22 cellular contexts compared by ENCODE assay signal in genomic region chr20:59044295-59044694, GRCh38. TPM values are rescaled to one million over a fixed set of nuclear protein-coding genes. Genes with fewer than 3 reads are reported as not detected.
DNase-seq lines count a peak whose midpoint lies in the region; ATAC-seq, FAIRE-seq and TF ChIP-seq lines count a peak whose summit lies in the region.
"Had no signal": no experiment of that assay in that cellular context is flagged by ENCODE, and none has a peak within 500 bp of the region (broad histone marks: within the 10 kb centered on the region; RNA-seq: fewer than 3 reads in every experiment).

No MANE protein-coding gene starts in this region.

- no peak for DNase-seq in frontal cortex (ENCODE audit: low spot score in 2 of 2)
- no peak for DNase-seq in GM10248 (ENCODE audit: extremely low spot score)
- DNase-seq: activated CD4-positive, alpha-beta T cell treated with anti-CD3 and anti-CD28 coated beads, Interleukin-2, amount 50 U/mL, for 4 hours; activated effector memory CD4-positive, alpha-beta T cell treated with Interleukin-2 at 50 U/mL for 16 hours; COR-L47; HCEC 1CT; lower lobe of right lung; NCI-H1105; NCI-H2081; NCI-H510A treated with DMSO at 0.1 percent for 48 hours; right lobe of liver; Right ventricle myocardium superior; stimulated activated naive CD4-positive, alpha-beta T cell had no signal

- peaks cover 11 to 23% (median 17%) of the 10 kb centered on the region in 11 experiments; a peak in 18 of 22 replicates for H3K36me3 ChIP-seq in BLaER1 treated with 17β-estradiol and CSF1 and Interleukin-3, amounts not matched to agents 10 nM and 100 nM
- no peaks in the 10 kb centered on the region for H3K36me3 ChIP-seq in neural cell (ENCODE audit: insufficient read depth, low read length)
- H3K36me3 ChIP-seq: lower lobe of right lung, right lobe of liver, transverse colon had no signal

- H3K9me2 ChIP-seq in neural cell (ENCODE audit: insufficient read depth, low read length) = no peaks in the 10 kb centered on the region

- TF ChIP-seq CTCF in brain (conservative IDR thresholded peaks at IDR 0.05) (no peak), neural cell (IDR thresholded peaks at IDR 0.05; ENCODE audit: poor library complexity, severe bottlenecking) (no peak), GM10248 (IDR thresholded peaks at IDR 0.05; ENCODE audit: control extremely low read depth, extremely low read depth, low read depth, missing control alignments) (no peak)

- H3K9me3 ChIP-seq in BLaER1 treated with 17β-estradiol and CSF1 and Interleukin-3, amounts not matched to agents 10 nM and 100 nM (replicated peaks in 1 of 11) = 0 out of 22 replicates have a peak, but pooled peaks cover 0 to 3% (median 0%) of the 10 kb centered on the region in 11 experiments
- H3K9me3 ChIP-seq in neural cell (ENCODE audit: low read length) = no peaks in the 10 kb centered on the region
- H3K9me3 ChIP-seq: lower lobe of right lung, right lobe of liver, transverse colon had no signal

- H3K4me3 Mint-ChIP-seq in IgD-negative memory B cell (peak overlapping the region in 1 of 4 donors; percentile 82), brain (peak overlapping the region in 3 of 5 experiments; percentile 15 to 78 (median 38))

- H3K4me1 Mint-ChIP-seq in IgD-negative memory B cell (peaks cover 32 to 49% (median 40%) of the 10 kb centered on the region in 3 donors), brain (peaks cover 36% of the 10 kb centered on the region)

- ATAC-seq in GM18873 (IDR thresholded peaks at IDR 0.05; ENCODE audit: low FRiP score, unreplicated experiment) = no peak
- no peak for ATAC-seq in HG03025 (IDR thresholded peaks at IDR 0.05; ENCODE audit: low FRiP score, unreplicated experiment)
- ATAC-seq: right lobe of liver had no signal

- no peak overlapping the region for H2AFZ ChIP-seq in neural cell (ENCODE audit: low read depth, low read length)

- H3K9me3 Mint-ChIP-seq in IgD-negative memory B cell = no peaks in the 10 kb centered on the region
- peaks cover 0 to 9% (median 8%) of the 10 kb centered on the region in 5 experiments for H3K9me3 Mint-ChIP-seq in brain

- H4K20me1 ChIP-seq in BLaER1 treated with 17β-estradiol and CSF1 and Interleukin-3, amounts not matched to agents 10 nM and 100 nM = peaks cover 11 to 24% (median 21%) of the 10 kb centered on the region in 11 experiments; a peak in 18 of 22 replicates
- H4K20me1 ChIP-seq in neural cell (ENCODE audit: insufficient read depth) = no peaks in the 10 kb centered on the region

- H3K27me3 ChIP-seq in BLaER1 treated with 17β-estradiol and CSF1 and Interleukin-3, amounts not matched to agents 10 nM and 100 nM = no peaks in the 10 kb centered on the region
- no peaks in the 10 kb centered on the region for H3K27me3 ChIP-seq in neural cell (ENCODE audit: insufficient read depth, low read depth, low read length)
- H3K27me3 ChIP-seq: right lobe of liver, transverse colon had no signal

- no peak for TF ChIP-seq EP300 in neural cell (conservative IDR thresholded peaks at IDR 0.05; ENCODE audit: poor library complexity, severe bottlenecking)

- H3K4me1 ChIP-seq in BLaER1 treated with 17β-estradiol and CSF1 and Interleukin-3, amounts not matched to agents 10 nM and 100 nM = peaks cover 36 to 52% (median 45%) of the 10 kb centered on the region in 10 experiments

- no peak overlapping the region for H3K4me3 ChIP-seq in BLaER1 treated with 17β-estradiol and CSF1 and Interleukin-3, amounts not matched to agents 10 nM and 100 nM
- H3K4me3 ChIP-seq in neural cell (ENCODE audit: low read length) = no peak overlapping the region
- H3K4me3 ChIP-seq: coronary artery, lower lobe of right lung, right lobe of liver, transverse colon had no signal

- FAIRE-seq in frontal cortex (lab: Jason Lieb, UNC) = no peak

- POLR2A ChIA-PET in GM10248 (lab: Yijun Ruan, JAX) = no interaction called here

- H3F3A ChIP-seq in neural cell (ENCODE audit: insufficient read depth, low read length, poor library complexity, severe bottlenecking) = no peaks in the 10 kb centered on the region

- no peak overlapping the region for H3K27ac ChIP-seq in BLaER1 treated with 17β-estradiol and CSF1 and Interleukin-3, amounts not matched to agents 10 nM and 100 nM
- H3K27ac ChIP-seq in neural cell (ENCODE audit: low read length) = peak overlapping the region; percentile 46
- H3K27ac ChIP-seq: lower lobe of right lung, right lobe of liver, VCaP had no signal

- TF ChIP-seq RAD21 in neural cell (conservative IDR thresholded peaks at IDR 0.05) = no peak

- peak overlapping the region in 2 of 3 donors; percentile 85 to 94 for H3K27ac Mint-ChIP-seq in IgD-negative memory B cell
- no peak overlapping the region for H3K27ac Mint-ChIP-seq in brain

- CTCF ChIA-PET in GM10248 (lab: Yijun Ruan, JAX) = interaction anchor here (1.0 to 2.5 kb wide), 4 partner anchors 12 to 452 kb away, joined by 3 to 9 read pairs (median 4); partner anchors contain the start of gene ATP5F1E

- peaks cover under 1% of the 10 kb centered on the region for H3K27me3 Mint-ChIP-seq in IgD-negative memory B cell
- peaks cover 12% of the 10 kb centered on the region for H3K27me3 Mint-ChIP-seq in brain

- no peak overlapping the region for H3K9ac ChIP-seq in BLaER1 treated with 17β-estradiol and CSF1 and Interleukin-3, amounts not matched to agents 10 nM and 100 nM
- H3K9ac ChIP-seq in neural cell (ENCODE audit: low read length) = no peak overlapping the region

- H3K36me3 Mint-ChIP-seq in IgD-negative memory B cell (no peaks in the 10 kb centered on the region), brain (peaks cover 4% of the 10 kb centered on the region)

- H3K79me2 ChIP-seq in neural cell (replicated peaks; ENCODE audit: insufficient read depth, low read length) = no peaks in the 10 kb centered on the region

- H3K4me2 ChIP-seq in BLaER1 treated with 17β-estradiol and CSF1 and Interleukin-3, amounts not matched to agents 10 nM and 100 nM = peak overlapping the region in 9 of 11 experiments; percentile 39 to 90 (median 83); a peak in 17 of 22 replicates
- no peak overlapping the region for H3K4me2 ChIP-seq in neural cell (ENCODE audit: low read length)

TF ChIP-seq in neural cell, 6 proteins besides CTCF, POLR2A, EP300 and RAD21:
- TF ChIP-seq POLR2AphosphoS5 (IDR thresholded peaks at IDR 0.05) (no peak), SMC3 (conservative IDR thresholded peaks at IDR 0.05; ENCODE audit: poor library complexity) (no peak), REST (IDR thresholded peaks at IDR 0.05; ENCODE audit: borderline replicate concordance) (no peak), EZH2 (IDR thresholded peaks at IDR 0.05; ENCODE audit: borderline replicate concordance, insufficient read depth, low read length, poor library complexity, severe bottlenecking) (no peak), MXI1 (conservative IDR thresholded peaks at IDR 0.05; ENCODE audit: poor library complexity, severe bottlenecking) (no peak), TAF1 (IDR thresholded peaks at IDR 0.05; ENCODE audit: low read depth) (no peak)

RNA-seq across cellular contexts. Expression of gene PRELID3B, which starts 1.7 kb away (rescaled TPM):
- polyA plus RNA-seq in IgD-negative memory B cell (36.5 TPM), brain (ENCODE audit: insufficient read depth, low read depth, low replicate concordance) (38.3 TPM), neural cell (38.5 and 50.5 TPM in 2 replicates)
- polyA minus RNA-seq in neural cell = 36.1 and 38.5 TPM in 2 replicates
- 68.9 TPM for total RNA-seq in frontal cortex

RNA-seq across cellular contexts. Expression of gene ATP5F1E, which starts 12.2 kb away (rescaled TPM):
- polyA plus RNA-seq in IgD-negative memory B cell = 103 TPM
- 87.4 TPM for polyA plus RNA-seq in brain (ENCODE audit: insufficient read depth, low read depth, low replicate concordance)
- polyA plus RNA-seq in neural cell = 133 and 136 TPM in 2 replicates
- polyA minus RNA-seq in neural cell = 37.3 and 44.1 TPM in 2 replicates
- total RNA-seq in frontal cortex = 38.3 TPM

RNA-seq across cellular contexts. Expression of gene TUBB1, which starts 25.1 kb away (rescaled TPM):
- polyA plus RNA-seq in IgD-negative memory B cell = 7.8 TPM
- not detected for polyA plus RNA-seq in brain (ENCODE audit: insufficient read depth, low read depth, low replicate concordance)
- polyA plus RNA-seq in neural cell = not detected in 2 replicates
- not detected in 2 replicates for polyA minus RNA-seq in neural cell
- total RNA-seq in frontal cortex = 0.41 TPM
- total RNA-seq: transverse colon had no signal

RNA-seq across cellular contexts. Expression of gene CTSZ, which starts 37.2 kb away (rescaled TPM):
- polyA plus RNA-seq in IgD-negative memory B cell (34.7 TPM), brain (ENCODE audit: insufficient read depth, low read depth, low replicate concordance) (32.2 TPM), neural cell (0.31 and 0.78 TPM in 2 replicates)
- polyA minus RNA-seq in neural cell = not detected in 2 replicates
- total RNA-seq in frontal cortex = 10.6 TPM

Comparison
In these comparisons a context has a peak if more than half of its experiments do, and no peak if none do; other contexts are left out.
1. H3K27ac Mint-ChIP-seq: peak in IgD-negative memory B cell (2 of 3); none in brain (0 of 5).